ENCODE assay signal across 9 cellular contexts in the genomic region with DNA sequence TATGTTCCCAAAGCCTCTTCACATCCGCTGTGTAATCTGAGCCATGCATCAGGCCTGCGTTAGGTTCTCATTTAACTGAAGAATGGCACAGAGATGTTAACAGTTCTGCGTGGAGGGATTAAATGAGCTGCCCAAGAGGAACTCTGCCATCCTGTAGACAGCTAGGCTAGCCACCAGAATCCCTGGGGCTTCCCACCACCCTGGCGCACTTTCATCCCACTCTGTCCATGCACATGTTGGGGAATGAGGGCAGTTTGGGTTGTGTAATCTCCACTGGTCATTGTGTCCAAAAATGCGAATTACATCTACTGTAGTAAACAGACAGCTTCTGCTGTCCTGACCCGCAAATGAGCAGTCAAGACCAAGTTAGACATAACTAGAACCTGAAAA. TPM values are rescaled to one million over a fixed set of nuclear protein-coding genes. Genes with fewer than 3 reads are reported as not detected.
DNase-seq lines count a peak whose midpoint lies in the region; ATAC-seq and TF ChIP-seq lines count a peak whose summit lies in the region.
"Had no signal": no experiment of that assay in that cellular context is flagged by ENCODE, and none has a peak within 500 bp of the region (broad histone marks: within the 10 kb centered on the region; RNA-seq: fewer than 3 reads in every experiment).

No MANE protein-coding gene starts in this region.

- peaks cover 0 to 5% of the 10 kb centered on the region in 2 experiments; a peak in 3 of 4 replicates for H3K4me1 ChIP-seq in SK-N-SH (ENCODE audit: control insufficient read depth in 1 of 2, insufficient read depth in 2 of 2, low read depth in 1 of 2, low read length in 1 of 2)
- peaks cover 14% of the 10 kb centered on the region; the same call in 1 of the 2 replicates for H3K4me1 ChIP-seq in Panc1 (ENCODE audit: control insufficient read depth, insufficient read depth, low read length)
- peaks cover 18 to 31% (median 30%) of the 10 kb centered on the region in 3 donors for H3K4me1 ChIP-seq in skeletal muscle tissue (ENCODE audit: control insufficient read depth in 3 of 3, insufficient read depth in 3 of 3, low read length in 3 of 3)

- TF ChIP-seq RAD21 in SK-N-SH (IDR thresholded peaks at IDR 0.05; ENCODE audit: low read length), result no peak

- TF ChIP-seq EP300 in SK-N-SH (IDR thresholded peaks at IDR 0.05; ENCODE audit: borderline replicate concordance in 1 of 2, low read depth in 1 of 2, low read length in 1 of 2), result no peak

- BruUV-seq in Panc1 (replicated peaks; lab: Mats Ljungman, UMichigan), result no TSS peak

- H3K4me2 ChIP-seq in SK-N-SH, result no peak overlapping the region

- H2AFZ ChIP-seq in SK-N-SH (ENCODE audit: low read depth), result peak overlapping the region; percentile 94; the same call in 1 of the 2 replicates

- H3K9me3 ChIP-seq in SK-N-SH (no peaks in the 10 kb centered on the region), Panc1 (ENCODE audit: control insufficient read depth, insufficient read depth, low read depth, low read length) (no peaks in the 10 kb centered on the region), skeletal muscle tissue (ENCODE audit: control insufficient read depth in 3 of 3, low read length in 3 of 3) (no peaks in the 10 kb centered on the region)

- no peak overlapping the region for H3K4me3 ChIP-seq in SK-N-SH (ENCODE audit: low read depth in 2 of 2, low read length in 1 of 2)
- H3K4me3 ChIP-seq in Panc1 (ENCODE audit: low read depth in 2 of 2, low read length in 2 of 2), result no peak overlapping the region
- H3K4me3 ChIP-seq in fibroblast of mammary gland (ENCODE audit: control insufficient read depth, low read depth, low read length), result no peak overlapping the region
- peak overlapping the region in 2 of 3 donors; percentile 74 to 98 for H3K4me3 ChIP-seq in skeletal muscle tissue (ENCODE audit: low read length in 3 of 3)

- H3K27ac ChIP-seq in SK-N-SH (ENCODE audit: low read depth in 2 of 2, low read length in 1 of 2) (no peak overlapping the region), Panc1 (ENCODE audit: low read length) (0 out of 2 replicates have a peak overlapping the region, but pooled peaks have one; percentile 79), skeletal muscle tissue (ENCODE audit: low read depth, low read length) (peak overlapping the region; percentile 38)

- H3K9me2 ChIP-seq in SK-N-SH, result no peaks in the 10 kb centered on the region

- DNase-seq in SK-N-SH (no peak), Panc1 (ENCODE audit: low read depth, low spot score) (no peak), fibroblast of mammary gland (ENCODE audit: low read depth) (peak; percentile 48), NCI-H1105 treated with DMSO at 0.1 percent for 48 hours (lab: John Stamatoyannopoulos, UW) (no peak), SW480 (ENCODE audit: low spot score) (no peak)
- DNase-seq: cerebellar nuclear complex had no signal

- ATAC-seq in SK-N-SH treated with all-trans-retinoic acid at 6 μM for 48 hours (no peak), Panc1 (no peak), HG03442 (IDR thresholded peaks at IDR 0.05; ENCODE audit: unreplicated experiment) (no peak)

- in situ Hi-C loops in Panc1 (cut with HindIII; ENCODE audit: low pct_unique_long_range_greater_than_20kb, low sequenced_read_pairs), result no loop called here

- no peak for TF ChIP-seq CTCF in SK-N-SH (IDR thresholded peaks at IDR 0.05)
- TF ChIP-seq CTCF in Panc1 (IDR thresholded peaks at IDR 0.05), result no peak
- no peak for TF ChIP-seq CTCF in fibroblast of mammary gland (conservative IDR thresholded peaks at IDR 0.05; ENCODE audit: control insufficient read depth, insufficient read depth, low read depth, low read length)

- CTCF ChIA-PET in SK-N-SH (lab: Yijun Ruan, JAX) (interaction anchor here (4.0 kb wide), 1 partner anchor 16 kb away, joined by 18 read pairs; no protein-coding TSS in a partner anchor), Panc1 (lab: Charles Lee) (no interaction called here)

- H3K36me3 ChIP-seq in SK-N-SH (replicated peaks in 1 of 2; ENCODE audit: control insufficient read depth in 1 of 2, insufficient read depth in 2 of 2, low read length in 1 of 2), result no peaks in the 10 kb centered on the region
- H3K36me3 ChIP-seq in Panc1 (ENCODE audit: control insufficient read depth, insufficient read depth, low read length), result peaks cover 4% of the 10 kb centered on the region; the same call in 1 of the 2 replicates
- H3K36me3 ChIP-seq in skeletal muscle tissue (ENCODE audit: control insufficient read depth in 3 of 3, insufficient read depth in 3 of 3, low read length in 3 of 3), result no peaks in the 10 kb centered on the region

- H3K9ac ChIP-seq in SK-N-SH (no peak overlapping the region), skeletal muscle tissue (ENCODE audit: low read depth in 1 of 3, low read length in 3 of 3) (peak overlapping the region in 2 of 3 donors; percentile 36 to 95)

- WGBS in SK-N-SH (ENCODE audit: low lambda C conversion rate), result 89% methylated on average over 6 of the region's 6 CpGs

- H3K27me3 ChIP-seq in SK-N-SH (ENCODE audit: insufficient read depth) (no peaks in the 10 kb centered on the region), Panc1 (ENCODE audit: control insufficient read depth, insufficient read depth, low read length) (no peaks in the 10 kb centered on the region), skeletal muscle tissue (ENCODE audit: control insufficient read depth in 3 of 3, insufficient read depth in 3 of 3, low read length in 3 of 3) (no peaks in the 10 kb centered on the region)

- peaks cover 9% of the 10 kb centered on the region for H3F3A ChIP-seq in SK-N-SH (replicated peaks; ENCODE audit: insufficient read depth)

- POLR2A ChIA-PET in SK-N-SH (lab: Yijun Ruan, JAX) (interaction anchor here (2.1 kb wide), 1 partner anchor 9 kb away, joined by 12 read pairs; no protein-coding TSS in a partner anchor), Panc1 (lab: Charles Lee) (interaction anchor here (0.6 kb wide), 1 partner anchor 59 kb away, joined by 3 read pairs; no protein-coding TSS in a partner anchor)

- peaks cover 39% of the 10 kb centered on the region for H3K79me2 ChIP-seq in SK-N-SH (ENCODE audit: insufficient read depth)

- intact Hi-C loops in Panc1 (cut with micrococcal nuclease; ENCODE audit: unreplicated experiment), result no loop called here

- H4K20me1 ChIP-seq in SK-N-SH (ENCODE audit: insufficient read depth), result peaks cover 27% of the 10 kb centered on the region

TF ChIP-seq in SK-N-SH, 30 proteins besides CTCF, POLR2A, EP300 and RAD21:
- TF ChIP-seq ELF1 (IDR thresholded peaks at IDR 0.05) (no peak), POLR2AphosphoS5 (IDR thresholded peaks at IDR 0.05; ENCODE audit: low read depth, low read length) (no peak), RFX5 (IDR thresholded peaks at IDR 0.05; ENCODE audit: low read length) (no peak), TEAD4 (IDR thresholded peaks at IDR 0.05; ENCODE audit: borderline replicate concordance, insufficient read depth) (no peak), YY1 (IDR thresholded peaks at IDR 0.05; ENCODE audit: low read depth) (no peak)

TF ChIP-seq in SK-N-SH treated with all-trans-retinoic acid at 6 μM for 48 hours, 23 proteins besides CTCF, POLR2A, EP300 and RAD21:
- TF ChIP-seq ZC3H10 (CRISPR knock-in tag; IDR thresholded peaks at IDR 0.05) (no peak), SNAI2 (CRISPR knock-in tag; IDR thresholded peaks at IDR 0.05) (no peak), ZFP3 (CRISPR knock-in tag; IDR thresholded peaks at IDR 0.05) (no peak), ZNF70 (CRISPR knock-in tag; IDR thresholded peaks at IDR 0.05) (no peak), CSDC2 (CRISPR knock-in tag; IDR thresholded peaks at IDR 0.05) (no peak)
- TF ChIP-seq, protein P1, sequence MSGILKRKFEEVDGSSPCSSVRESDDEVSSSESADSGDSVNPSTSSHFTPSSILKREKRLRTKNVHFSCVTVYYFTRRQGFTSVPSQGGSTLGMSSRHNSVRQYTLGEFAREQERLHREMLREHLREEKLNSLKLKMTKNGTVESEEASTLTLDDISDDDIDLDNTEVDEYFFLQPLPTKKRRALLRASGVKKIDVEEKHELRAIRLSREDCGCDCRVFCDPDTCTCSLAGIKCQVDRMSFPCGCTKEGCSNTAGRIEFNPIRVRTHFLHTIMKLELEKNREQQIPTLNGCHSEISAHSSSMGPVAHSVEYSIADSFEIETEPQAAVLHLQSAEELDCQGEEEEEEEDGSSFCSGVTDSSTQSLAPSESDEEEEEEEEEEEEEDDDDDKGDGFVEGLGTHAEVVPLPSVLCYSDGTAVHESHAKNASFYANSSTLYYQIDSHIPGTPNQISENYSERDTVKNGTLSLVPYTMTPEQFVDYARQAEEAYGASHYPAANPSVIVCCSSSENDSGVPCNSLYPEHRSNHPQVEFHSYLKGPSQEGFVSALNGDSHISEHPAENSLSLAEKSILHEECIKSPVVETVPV (CRISPR knock-in tag; IDR thresholded peaks at IDR 0.05), result no peak
- TF ChIP-seq, protein P2, sequence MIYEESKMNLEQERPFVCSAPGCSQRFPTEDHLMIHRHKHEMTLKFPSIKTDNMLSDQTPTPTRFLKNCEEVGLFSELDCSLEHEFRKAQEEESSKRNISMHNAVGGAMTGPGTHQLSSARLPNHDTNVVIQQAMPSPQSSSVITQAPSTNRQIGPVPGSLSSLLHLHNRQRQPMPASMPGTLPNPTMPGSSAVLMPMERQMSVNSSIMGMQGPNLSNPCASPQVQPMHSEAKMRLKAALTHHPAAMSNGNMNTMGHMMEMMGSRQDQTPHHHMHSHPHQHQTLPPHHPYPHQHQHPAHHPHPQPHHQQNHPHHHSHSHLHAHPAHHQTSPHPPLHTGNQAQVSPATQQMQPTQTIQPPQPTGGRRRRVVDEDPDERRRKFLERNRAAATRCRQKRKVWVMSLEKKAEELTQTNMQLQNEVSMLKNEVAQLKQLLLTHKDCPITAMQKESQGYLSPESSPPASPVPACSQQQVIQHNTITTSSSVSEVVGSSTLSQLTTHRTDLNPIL (CRISPR knock-in tag; IDR thresholded peaks at IDR 0.05; ENCODE audit: low read depth), result no peak
TF ChIP-seq in SK-N-SH treated with all-trans-retinoic acid at 6 μM for 48 hours: peak in this region for 0.

RNA-seq across cellular contexts. Expression of gene GLG1, which starts 1.0 kb away (rescaled TPM):
- polyA plus RNA-seq in SK-N-SH (2012; rRNA removed), result 61.6 and 71.1 TPM in 2 replicates
- polyA plus RNA-seq in SK-N-SH (2012; cell fraction: cytosol; rRNA removed), result 68.1 and 72.7 TPM in 2 replicates
- 73.9 and 96.3 TPM in 2 replicates for polyA plus RNA-seq in SK-N-SH (2012; cell fraction: nucleus; rRNA removed)
- 75.9 TPM for total RNA-seq in Panc1 (2021; ENCODE audit: unreplicated experiment)
- 46.1 TPM for polyA plus RNA-seq in Panc1 (2012; ENCODE audit: insufficient read length)
- total RNA-seq in skeletal muscle tissue, result 97.1 TPM

RNA-seq across cellular contexts. Expression of gene RFWD3, which starts 58.7 kb away (rescaled TPM):
- polyA plus RNA-seq in SK-N-SH (2012; rRNA removed), result 13.2 and 15.9 TPM in 2 replicates
- polyA plus RNA-seq in SK-N-SH (2012; cell fraction: cytosol; rRNA removed), result 10.7 and 12.2 TPM in 2 replicates
- 15.4 and 21.6 TPM in 2 replicates for polyA plus RNA-seq in SK-N-SH (2012; cell fraction: nucleus; rRNA removed)
- total RNA-seq in Panc1 (2021; ENCODE audit: unreplicated experiment), result 53.7 TPM
- polyA plus RNA-seq in Panc1 (2012; ENCODE audit: insufficient read length), result 16.0 TPM
- 17.7 TPM for total RNA-seq in skeletal muscle tissue

Comparison
In these comparisons a context has a peak if more than half of its experiments do, and no peak if none do; other contexts are left out.
1. H3K27ac ChIP-seq: peak in Panc1 (single experiment) and skeletal muscle tissue (single experiment); none in SK-N-SH (0 of 2).
2. H3K4me3 ChIP-seq: peak in skeletal muscle tissue (2 of 3); none in SK-N-SH (0 of 2), Panc1 (0 of 2) and fibroblast of mammary gland (single experiment).